23 cellular contexts compared by ENCODE assay signal in genomic region chr1:37697090-37697489, GRCh38.
"Had no signal": no experiment of that assay in that cellular context is flagged by ENCODE, and none has a peak within 500 bp of the region (broad histone marks: within the 10 kb centered on the region; RNA-seq: fewer than 3 reads in every experiment).

No MANE protein-coding gene starts in this region.

- FAIRE-seq: astrocyte, colon had no signal

- DNase-seq: activated CD4-positive, alpha-beta T cell treated with anti-CD3 and anti-CD28 coated beads for 4 hours; activated CD4-positive, alpha-beta T cell treated with anti-CD3 and anti-CD28 coated beads, Interleukin-2, amount 50 U/mL, for 48 hours; activated CD4-positive, CD25-positive, alpha-beta regulatory T cell; activated CD8-positive, alpha-beta memory T cell treated with anti-CD3 and anti-CD28 coated beads, Interleukin-2, amount 50 U/mL, for 48 hours; activated naive CD4-positive, alpha-beta T cell treated with Interleukin-2 at 50 U/mL for 16 hours; activated naive CD8-positive, alpha-beta T cell treated with anti-CD3 and anti-CD28 coated beads for 36 hours; activated T-cell treated with anti-CD3 and anti-CD28 coated beads, Interleukin-2, amount 50 U/mL, for 4 hours; dorsolateral prefrontal cortex; endodermal cell; esophagus squamous epithelium; gastrocnemius medialis; hypothalamus; islet precursor cell; left cardiac atrium; stimulated activated CD4-positive, alpha-beta T cell treated with anti-CD3 and anti-CD28 coated beads, Interleukin-4, amount 100 ng/mL, for 24 hours; stimulated activated naive CD8-positive, alpha-beta T cell treated with anti-CD3 and anti-CD28 coated beads, Interleukin-15, Interleukin-2, amounts not matched to agents 100 U/mL and 50 U/mL, for 24 hours; substantia nigra; thyroid gland had no signal

- H2AFZ ChIP-seq: neural progenitor cell had no signal

- H3K9ac ChIP-seq: neural progenitor cell had no signal

- H3K36me3 ChIP-seq: gastrocnemius medialis, thyroid gland had no signal

- H3K4me2 ChIP-seq: neural progenitor cell had no signal

- H3K27me3 ChIP-seq: dorsolateral prefrontal cortex, esophagus squamous epithelium, gastrocnemius medialis, neural progenitor cell, thyroid gland had no signal

- ATAC-seq: activated T-cell treated with anti-CD3 and anti-CD28 coated beads, Interleukin-2, amount 50 U/mL, for 4 hours; gastrocnemius medialis; left cardiac atrium; naive thymus-derived CD8-positive, alpha-beta T cell; sciatic nerve; stimulated activated naive CD8-positive, alpha-beta T cell treated with anti-CD3 and anti-CD28 coated beads, Interleukin-15, Interleukin-2, amounts not matched to agents 100 U/mL and 50 U/mL, for 24 hours had no signal

- H3K27ac ChIP-seq: dorsolateral prefrontal cortex, esophagus squamous epithelium, gastrocnemius medialis, neural progenitor cell, thyroid gland had no signal

- H3K4me3 ChIP-seq: dorsolateral prefrontal cortex, esophagus squamous epithelium, gastrocnemius medialis, neural progenitor cell, thyroid gland had no signal

- H3K9me3 ChIP-seq: esophagus squamous epithelium, gastrocnemius medialis, thyroid gland had no signal
